In genomic region chr7:20744913-20745587, GRCh38 we compare ENCODE assay signal across 1 cellular context.
TF ChIP-seq lines count a peak whose summit lies in the region.

No MANE protein-coding gene starts in this region.

TF ChIP-seq in HEK293, 187 proteins besides CTCF, POLR2A, EP300 and RAD21 (continued from another document and continues in another):
- TF ChIP-seq REST (tag by site-specific recombination; IDR thresholded peaks at IDR 0.05), result no peak
- TF ChIP-seq WT1 (tag by site-specific recombination; IDR thresholded peaks at IDR 0.05), result peak; percentile 37; the same call in 1 of the 2 replicates
- TF ChIP-seq ZNF433 (tag by site-specific recombination; IDR thresholded peaks at IDR 0.05; ENCODE audit: low read depth), result no peak
- 0 out of 2 replicates have a peak, but pooled peaks have one; percentile 34 for TF ChIP-seq IKZF3 (tag by site-specific recombination; IDR thresholded peaks at IDR 0.05)
- no peak for TF ChIP-seq ZNF654 (tag by site-specific recombination; IDR thresholded peaks at IDR 0.05; ENCODE audit: low read depth)
- no peak; the same call in 1 of the 2 replicates for TF ChIP-seq SP2 (tag by site-specific recombination; IDR thresholded peaks at IDR 0.05)
- no peak for TF ChIP-seq ZNF585B (tag by site-specific recombination; IDR thresholded peaks at IDR 0.05)
- 0 out of 2 replicates have a peak, but pooled peaks have one; percentile 40 for TF ChIP-seq ZNF561 (tag by site-specific recombination; IDR thresholded peaks at IDR 0.05; ENCODE audit: borderline replicate concordance)
- TF ChIP-seq ZBTB10 (tag by site-specific recombination; IDR thresholded peaks at IDR 0.05), result no peak
- no peak for TF ChIP-seq PRDM2 (tag by site-specific recombination; IDR thresholded peaks at IDR 0.05; ENCODE audit: borderline replicate concordance)
- TF ChIP-seq ZNF791 (tag by site-specific recombination; IDR thresholded peaks at IDR 0.05), result no peak
- no peak for TF ChIP-seq ZNF155 (tag by site-specific recombination; IDR thresholded peaks at IDR 0.05)
- TF ChIP-seq ZBTB17 (tag by site-specific recombination; IDR thresholded peaks at IDR 0.05), result 0 out of 2 replicates have a peak, but pooled peaks have one; percentile 21
- no peak for TF ChIP-seq GLIS2 (tag by site-specific recombination; IDR thresholded peaks at IDR 0.05)
- TF ChIP-seq ZNF391 (tag by site-specific recombination; IDR thresholded peaks at IDR 0.05; ENCODE audit: borderline replicate concordance, low read depth), result peak; percentile 40; the same call in 1 of the 2 replicates
- 0 out of 2 replicates have a peak, but pooled peaks have one; percentile 54 for TF ChIP-seq MZF1 (tag by site-specific recombination; IDR thresholded peaks at IDR 0.05; ENCODE audit: borderline replicate concordance)
- TF ChIP-seq AEBP2 (tag by site-specific recombination; IDR thresholded peaks at IDR 0.05; ENCODE audit: borderline replicate concordance), result no peak
- TF ChIP-seq HOXC10 (CRISPR knock-in tag; IDR thresholded peaks at IDR 0.05), result no peak
- peak; percentile 28; the same call in 1 of the 2 replicates for TF ChIP-seq PRDM4 (tag by site-specific recombination; IDR thresholded peaks at IDR 0.05)
- TF ChIP-seq PATZ1 (tag by site-specific recombination; IDR thresholded peaks at IDR 0.05), result 0 out of 2 replicates have a peak, but pooled peaks have one; percentile 15
- no peak for TF ChIP-seq SETDB1 (IDR thresholded peaks at IDR 0.05; ENCODE audit: insufficient read length, low read length)
- TF ChIP-seq ZNF837 (tag by site-specific recombination; IDR thresholded peaks at IDR 0.05), result no peak
- peak; percentile 87 for TF ChIP-seq OSR2 (tag by site-specific recombination; IDR thresholded peaks at IDR 0.05)
- peak; percentile 24; the same call in 1 of the 2 replicates for TF ChIP-seq ZNF580 (tag by site-specific recombination; IDR thresholded peaks at IDR 0.05)
- TF ChIP-seq MEIS1 (CRISPR knock-in tag; IDR thresholded peaks at IDR 0.05; ENCODE audit: borderline replicate concordance), result peak; percentile 89; the same call in 1 of the 2 replicates
- TF ChIP-seq ZNF548 (tag by site-specific recombination; IDR thresholded peaks at IDR 0.05), result no peak
- no peak for TF ChIP-seq ZNF37A (tag by site-specific recombination; IDR thresholded peaks at IDR 0.05)
- no peak for TF ChIP-seq ZNF530 (tag by site-specific recombination; IDR thresholded peaks at IDR 0.05; ENCODE audit: low read depth)
- no peak for TF ChIP-seq ZNF777 (tag by site-specific recombination; IDR thresholded peaks at IDR 0.05; ENCODE audit: borderline replicate concordance)
- no peak for TF ChIP-seq ZNF645 (tag by site-specific recombination; IDR thresholded peaks at IDR 0.05)
- no peak for TF ChIP-seq ZFP3 (tag by site-specific recombination; IDR thresholded peaks at IDR 0.05; ENCODE audit: low read depth)
- peak; percentile 32; the same call in 1 of the 2 replicates for TF ChIP-seq BCL6B (tag by site-specific recombination; IDR thresholded peaks at IDR 0.05)
- TF ChIP-seq ZNF768 (tag by site-specific recombination; IDR thresholded peaks at IDR 0.05), result no peak
- TF ChIP-seq SCRT1 (tag by site-specific recombination; IDR thresholded peaks at IDR 0.05; ENCODE audit: borderline replicate concordance), result no peak
- no peak for TF ChIP-seq KLF7 (tag by site-specific recombination; IDR thresholded peaks at IDR 0.05; ENCODE audit: borderline replicate concordance)
